Comparison of ENCODE assay signal across 15 cellular contexts in genomic region chr14:53470351-53471043, GRCh38.
DNase-seq lines count a peak whose midpoint lies in the region; ATAC-seq, FAIRE-seq and TF ChIP-seq lines count a peak whose summit lies in the region.
"Had no signal": no experiment of that assay in that cellular context is flagged by ENCODE, and none has a peak within 500 bp of the region (broad histone marks: within the 10 kb centered on the region; RNA-seq: fewer than 3 reads in every experiment).

No MANE protein-coding gene starts in this region.

- H3K4me1 ChIP-seq in pancreas: no peaks in the 10 kb centered on the region
- no peaks in the 10 kb centered on the region for H3K4me1 ChIP-seq in naive thymus-derived CD4-positive, alpha-beta T cell (ENCODE audit: control insufficient read depth in 2 of 2, insufficient read depth in 2 of 2, low read length in 2 of 2)
- H3K4me1 ChIP-seq: BLaER1 treated with 17β-estradiol and CSF1 and Interleukin-3, amounts not matched to agents 10 nM and 100 nM had no signal

- H3K36me3 ChIP-seq in pancreas: no peaks in the 10 kb centered on the region
- H3K36me3 ChIP-seq in naive thymus-derived CD4-positive, alpha-beta T cell (ENCODE audit: control insufficient read depth in 2 of 3, insufficient read depth in 3 of 3, low read length in 3 of 3): no peaks in the 10 kb centered on the region
- H3K36me3 ChIP-seq: BLaER1 treated with 17β-estradiol and CSF1 and Interleukin-3, amounts not matched to agents 10 nM and 100 nM had no signal

- peaks cover 0 to 3% (median 0%) of the 10 kb centered on the region in 5 donors for H3K27me3 Mint-ChIP-seq in naive thymus-derived CD4-positive, alpha-beta T cell

- H3K27me3 ChIP-seq in pancreas: no peaks in the 10 kb centered on the region
- no peaks in the 10 kb centered on the region for H3K27me3 ChIP-seq in naive thymus-derived CD4-positive, alpha-beta T cell (ENCODE audit: control insufficient read depth in 2 of 2, insufficient read depth in 2 of 2, low read length in 2 of 2)
- H3K27me3 ChIP-seq: BLaER1 treated with 17β-estradiol and CSF1 and Interleukin-3, amounts not matched to agents 10 nM and 100 nM had no signal

- H3K9me3 ChIP-seq in pancreas: peaks cover 0 to 3% (median 0%) of the 10 kb centered on the region in 4 donors
- no peaks in the 10 kb centered on the region for H3K9me3 ChIP-seq in naive thymus-derived CD4-positive, alpha-beta T cell (ENCODE audit: control insufficient read depth in 2 of 3, low read length in 3 of 3)
- H3K9me3 ChIP-seq: BLaER1 treated with 17β-estradiol and CSF1 and Interleukin-3, amounts not matched to agents 10 nM and 100 nM; SK-N-SH had no signal

- no peak overlapping the region for H3K27ac ChIP-seq in pancreas
- no peak overlapping the region for H3K27ac ChIP-seq in naive thymus-derived CD4-positive, alpha-beta T cell (ENCODE audit: low read depth, low read length)
- H3K27ac ChIP-seq: BLaER1 treated with 17β-estradiol and CSF1 and Interleukin-3, amounts not matched to agents 10 nM and 100 nM had no signal

- intact Hi-C loops in pancreas (cut with DNase I): no loop called here
- intact Hi-C loops in naive thymus-derived CD4-positive, alpha-beta T cell (cut with micrococcal nuclease): no loop called here

- DNase-seq in EH (ENCODE audit: low read depth) (peak; percentile 37), NCI-H446 (lab: John Stamatoyannopoulos, UW) (peak; percentile 29 to 85), fibroblast of the aortic adventitia (ENCODE audit: low read depth) (peak; percentile 68), myocyte (ENCODE audit: low read depth) (peak; percentile 74), pancreas (no peak)
- DNase-seq in stimulated activated CD8-positive, alpha-beta memory T cell treated with anti-CD3 and anti-CD28 coated beads, Interleukin-4, amount 100 ng/mL, for 48 hours: no peak
- DNase-seq in naive thymus-derived CD4-positive, alpha-beta T cell: no peak
- DNase-seq: activated CD4-positive, alpha-beta T cell treated with anti-CD3 and anti-CD28 coated beads, Interleukin-2, amount 50 U/mL, for 4 hours; activated T-cell treated with anti-CD3 and anti-CD28 coated beads, Interleukin-2, amount 50 U/mL, for 48 hours; DMS53; NCI-H2081; SK-N-SH; stimulated activated CD4-positive, alpha-beta T cell treated with anti-CD3 and anti-CD28 coated beads, Interleukin-1b, Interleukin-23, amount 100 ng/mL, for 48 hours had no signal

- H3K27ac Mint-ChIP-seq in naive thymus-derived CD4-positive, alpha-beta T cell: no peak overlapping the region

- POLR2A ChIA-PET in naive thymus-derived CD4-positive, alpha-beta T cell (lab: Charles Lee): no interaction called here

- peaks cover 0 to 4% (median 0%) of the 10 kb centered on the region in 11 donors for H3K9me3 Mint-ChIP-seq in naive thymus-derived CD4-positive, alpha-beta T cell

- no peak overlapping the region for H3K4me3 Mint-ChIP-seq in naive thymus-derived CD4-positive, alpha-beta T cell

- H3K36me3 Mint-ChIP-seq in naive thymus-derived CD4-positive, alpha-beta T cell: no peaks in the 10 kb centered on the region

- H3K4me3 ChIP-seq in fibroblast of the aortic adventitia (ENCODE audit: low read depth, low read length) (no peak overlapping the region), pancreas (no peak overlapping the region)
- no peak overlapping the region for H3K4me3 ChIP-seq in naive thymus-derived CD4-positive, alpha-beta T cell (ENCODE audit: low read length)
- H3K4me3 ChIP-seq: BLaER1 treated with 17β-estradiol and CSF1 and Interleukin-3, amounts not matched to agents 10 nM and 100 nM had no signal

- FAIRE-seq in pancreas (lab: Jason Lieb, UNC): no peak

- CTCF ChIA-PET in naive thymus-derived CD4-positive, alpha-beta T cell (lab: Charles Lee): interaction anchor here (0.7 kb wide), 1 partner anchor 215 kb away, joined by 3 read pairs; no protein-coding TSS in a partner anchor

- ATAC-seq in HG02571 (IDR thresholded peaks at IDR 0.05; ENCODE audit: unreplicated experiment): no peak
- no peak for ATAC-seq in pancreas
- no peak for ATAC-seq in naive thymus-derived CD4-positive, alpha-beta T cell

- no peak for TF ChIP-seq CTCF in fibroblast of the aortic adventitia (IDR thresholded peaks at IDR 0.05; ENCODE audit: insufficient read depth, low read length)
- no peak for TF ChIP-seq CTCF in pancreas (IDR thresholded peaks at IDR 0.05)

- H3K4me1 Mint-ChIP-seq in naive thymus-derived CD4-positive, alpha-beta T cell: no peaks in the 10 kb centered on the region

- WGBS in pancreas, 2 donors: 76 to 91% methylated on average over 2 of the region's 2 CpGs

Comparison
In these comparisons a context has a peak if more than half of its experiments do, and no peak if none do; other contexts are left out.
1. DNase-seq: peak in EH (single experiment), NCI-H446 (2 of 2), fibroblast of the aortic adventitia (single experiment) and myocyte (single experiment); none in pancreas (0 of 6), stimulated activated CD8-positive, alpha-beta memory T cell treated with anti-CD3 and anti-CD28 coated beads, Interleukin-4, amount 100 ng/mL, for 48 hours (single experiment) and naive thymus-derived CD4-positive, alpha-beta T cell (0 of 9).